28 cellular contexts compared by ENCODE assay signal in the genomic region with DNA sequence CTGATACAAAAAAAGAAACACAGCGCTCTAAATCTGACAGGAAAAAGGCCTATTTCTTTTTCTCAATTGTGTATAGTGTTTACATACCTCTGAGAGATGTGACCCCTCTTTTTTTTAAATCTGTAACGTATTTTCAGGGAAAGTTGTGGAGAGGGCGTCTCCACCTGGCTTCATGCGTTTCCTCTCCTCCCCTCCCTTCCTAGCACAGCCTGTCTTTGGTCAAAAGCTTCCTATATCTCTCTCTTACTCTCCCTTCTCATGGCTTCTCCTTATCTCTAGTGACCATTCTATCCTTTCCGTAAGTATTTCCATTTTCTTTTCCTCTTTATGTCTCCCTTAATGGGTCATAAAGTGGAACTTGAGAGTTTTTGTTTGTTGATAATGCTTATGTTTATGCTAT.
"Had no signal": no experiment of that assay in that cellular context is flagged by ENCODE, and none has a peak within 500 bp of the region (broad histone marks: within the 10 kb centered on the region; RNA-seq: fewer than 3 reads in every experiment).

No MANE protein-coding gene starts in this region.

- H3K79me2 ChIP-seq: parathyroid adenoma had no signal

- H3K4me3 ChIP-seq: ascending aorta, cardiac muscle cell, colonic mucosa, mucosa of descending colon, psoas muscle, sigmoid colon, uterus had no signal

- ATAC-seq: activated CD4-positive, alpha-beta T cell treated with anti-CD3 and anti-CD28 coated beads for 36 hours; left ventricle myocardium superior; mucosa of descending colon; natural killer cell treated with Interleukin-12 subunit alpha and Interleukin-12 subunit beta and Interleukin-15 and Interleukin-18, amount 100 ng/mL, for 72 hours; psoas muscle; stimulated activated memory B cell treated with anti-CD40 and anti-IgM and Interleukin-4, amounts not matched to agents 10 μg/mL and 1 μg/mL and 100 μg/mL, for 72 hours; stimulated activated naive CD8-positive, alpha-beta T cell treated with anti-CD3 and anti-CD28 coated beads, Interleukin-15, amount 100 ng/mL, for 72 hours had no signal

- H3K36me3 Mint-ChIP-seq: activated naive CD8-positive, alpha-beta T cell treated with anti-CD3 and anti-CD28 coated beads, Interleukin-2, amount 10 ng/mL, durations not matched to agents 7 days and 5 days; brain; natural killer cell treated with Interleukin-12 subunit alpha and Interleukin-12 subunit beta and Interleukin-15 and Interleukin-18, amount 100 ng/mL, for 72 hours; stimulated activated memory B cell treated with anti-CD40 and anti-IgM and Interleukin-4, amounts not matched to agents 10 μg/mL and 1 μg/mL and 100 μg/mL, for 72 hours; type B pancreatic cell had no signal

- H3K27ac Mint-ChIP-seq: activated CD4-positive, alpha-beta T cell treated with anti-CD3 and anti-CD28 coated beads for 36 hours; activated naive CD4-positive, alpha-beta T cell treated with anti-CD3 and anti-CD28 coated beads for 36 hours; activated naive CD8-positive, alpha-beta T cell treated with anti-CD3 and anti-CD28 coated beads, Interleukin-2, amount 10 ng/mL, durations not matched to agents 7 days and 5 days; activated T-helper 1 cell treated with anti-CD3 and anti-CD28 coated beads, Interleukin-12 subunit alpha, Interleukin-12 subunit beta, Interleukin-2, Interleukin-4 antibody, amounts not matched to agents 30 ng/mL and 10 ng/mL and 1 ng/mL, durations not matched to agents 14 hours and 24 hours and 36 hours; natural killer cell treated with Interleukin-12 subunit alpha and Interleukin-12 subunit beta and Interleukin-15 and Interleukin-18, amount 100 ng/mL, for 72 hours; stimulated activated memory B cell treated with anti-CD40 and anti-IgM and Interleukin-4, amounts not matched to agents 10 μg/mL and 1 μg/mL and 100 μg/mL, for 72 hours; stimulated activated naive CD8-positive, alpha-beta T cell treated with anti-CD3 and anti-CD28 coated beads, Interleukin-15, amount 100 ng/mL, for 72 hours; type B pancreatic cell had no signal

- H3K27me3 ChIP-seq: ascending aorta, cardiac muscle cell, colonic mucosa, sigmoid colon, uterus had no signal

- H3K4me1 ChIP-seq: ascending aorta, colonic mucosa, parathyroid adenoma, psoas muscle, sigmoid colon, uterus had no signal

- DNase-seq: activated CD4-positive, alpha-beta T cell treated with anti-CD3 and anti-CD28 coated beads for 36 hours; activated CD4-positive, CD25-positive, alpha-beta regulatory T cell; activated effector memory CD4-positive, alpha-beta T cell treated with anti-CD3 and anti-CD28 coated beads, Interleukin-2, amount 50 U/mL, for 16 hours; activated naive CD4-positive, alpha-beta T cell treated with anti-CD3 and anti-CD28 coated beads for 36 hours; activated naive CD8-positive, alpha-beta T cell treated with anti-CD3 and anti-CD28 coated beads, Interleukin-2, amount 10 ng/mL, durations not matched to agents 7 days and 5 days; cerebellar nuclear complex; colonic mucosa; effector CD8-positive, alpha-beta T cell; left ventricle myocardium superior; mucosa of descending colon; nucleus accumbens; psoas muscle; sigmoid colon; small intestine; stimulated activated CD4-positive, alpha-beta T cell treated with anti-CD3 and anti-CD28 coated beads, Interleukin-1b, Interleukin-23, amount 100 ng/mL, for 48 hours; stimulated activated CD4-positive, alpha-beta T cell treated with anti-CD3 and anti-CD28 coated beads, Interleukin-4, amount 100 ng/mL, for 4 hours; stimulated activated CD8-positive, alpha-beta memory T cell treated with anti-CD3 and anti-CD28 coated beads, Interleukin-4, amount 100 ng/mL, for 48 hours; stimulated activated naive CD8-positive, alpha-beta T cell treated with anti-CD3 and anti-CD28 coated beads, Interleukin-15, amount 100 ng/mL, for 72 hours; substantia nigra; uterus had no signal

- H3K27me3 Mint-ChIP-seq: activated CD4-positive, alpha-beta T cell treated with anti-CD3 and anti-CD28 coated beads for 36 hours; activated naive CD8-positive, alpha-beta T cell treated with anti-CD3 and anti-CD28 coated beads, Interleukin-2, amount 10 ng/mL, durations not matched to agents 7 days and 5 days; brain; natural killer cell treated with Interleukin-12 subunit alpha and Interleukin-12 subunit beta and Interleukin-15 and Interleukin-18, amount 100 ng/mL, for 72 hours; stimulated activated memory B cell treated with anti-CD40 and anti-IgM and Interleukin-4, amounts not matched to agents 10 μg/mL and 1 μg/mL and 100 μg/mL, for 72 hours; stimulated activated naive CD8-positive, alpha-beta T cell treated with anti-CD3 and anti-CD28 coated beads, Interleukin-15, amount 100 ng/mL, for 72 hours; type B pancreatic cell had no signal

- H3K9me3 ChIP-seq: ascending aorta, colonic mucosa, mucosa of descending colon, psoas muscle, sigmoid colon, uterus had no signal

- H2AFZ ChIP-seq: parathyroid adenoma had no signal

- H3K9me3 Mint-ChIP-seq: activated naive CD4-positive, alpha-beta T cell treated with anti-CD3 and anti-CD28 coated beads for 36 hours; activated T-helper 1 cell treated with anti-CD3 and anti-CD28 coated beads, Interleukin-12 subunit alpha, Interleukin-12 subunit beta, Interleukin-2, Interleukin-4 antibody, amounts not matched to agents 30 ng/mL and 10 ng/mL and 1 ng/mL, durations not matched to agents 14 hours and 24 hours and 36 hours; brain; stimulated activated memory B cell treated with anti-CD40 and anti-IgM and Interleukin-4, amounts not matched to agents 10 μg/mL and 1 μg/mL and 100 μg/mL, for 72 hours had no signal

- H3K36me3 ChIP-seq: ascending aorta, cardiac muscle cell, colonic mucosa, sigmoid colon, uterus had no signal

- H3K4me3 Mint-ChIP-seq: activated CD4-positive, alpha-beta T cell treated with anti-CD3 and anti-CD28 coated beads for 36 hours; activated naive CD4-positive, alpha-beta T cell treated with anti-CD3 and anti-CD28 coated beads for 36 hours; activated naive CD8-positive, alpha-beta T cell treated with anti-CD3 and anti-CD28 coated beads, Interleukin-2, amount 10 ng/mL, durations not matched to agents 7 days and 5 days; activated T-helper 1 cell treated with anti-CD3 and anti-CD28 coated beads, Interleukin-12 subunit alpha, Interleukin-12 subunit beta, Interleukin-2, Interleukin-4 antibody, amounts not matched to agents 30 ng/mL and 10 ng/mL and 1 ng/mL, durations not matched to agents 14 hours and 24 hours and 36 hours; brain; natural killer cell treated with Interleukin-12 subunit alpha and Interleukin-12 subunit beta and Interleukin-15 and Interleukin-18, amount 100 ng/mL, for 72 hours; stimulated activated memory B cell treated with anti-CD40 and anti-IgM and Interleukin-4, amounts not matched to agents 10 μg/mL and 1 μg/mL and 100 μg/mL, for 72 hours; stimulated activated naive CD8-positive, alpha-beta T cell treated with anti-CD3 and anti-CD28 coated beads, Interleukin-15, amount 100 ng/mL, for 72 hours; type B pancreatic cell had no signal

- H3K4me1 Mint-ChIP-seq: activated CD4-positive, alpha-beta T cell treated with anti-CD3 and anti-CD28 coated beads for 36 hours; activated naive CD8-positive, alpha-beta T cell treated with anti-CD3 and anti-CD28 coated beads, Interleukin-2, amount 10 ng/mL, durations not matched to agents 7 days and 5 days; stimulated activated memory B cell treated with anti-CD40 and anti-IgM and Interleukin-4, amounts not matched to agents 10 μg/mL and 1 μg/mL and 100 μg/mL, for 72 hours; stimulated activated naive CD8-positive, alpha-beta T cell treated with anti-CD3 and anti-CD28 coated beads, Interleukin-15, amount 100 ng/mL, for 72 hours had no signal

- H3K27ac ChIP-seq: ascending aorta, cardiac muscle cell, colonic mucosa, parathyroid adenoma, psoas muscle, sigmoid colon, uterus had no signal
